8 cellular contexts compared by ENCODE assay signal in the genomic region with DNA sequence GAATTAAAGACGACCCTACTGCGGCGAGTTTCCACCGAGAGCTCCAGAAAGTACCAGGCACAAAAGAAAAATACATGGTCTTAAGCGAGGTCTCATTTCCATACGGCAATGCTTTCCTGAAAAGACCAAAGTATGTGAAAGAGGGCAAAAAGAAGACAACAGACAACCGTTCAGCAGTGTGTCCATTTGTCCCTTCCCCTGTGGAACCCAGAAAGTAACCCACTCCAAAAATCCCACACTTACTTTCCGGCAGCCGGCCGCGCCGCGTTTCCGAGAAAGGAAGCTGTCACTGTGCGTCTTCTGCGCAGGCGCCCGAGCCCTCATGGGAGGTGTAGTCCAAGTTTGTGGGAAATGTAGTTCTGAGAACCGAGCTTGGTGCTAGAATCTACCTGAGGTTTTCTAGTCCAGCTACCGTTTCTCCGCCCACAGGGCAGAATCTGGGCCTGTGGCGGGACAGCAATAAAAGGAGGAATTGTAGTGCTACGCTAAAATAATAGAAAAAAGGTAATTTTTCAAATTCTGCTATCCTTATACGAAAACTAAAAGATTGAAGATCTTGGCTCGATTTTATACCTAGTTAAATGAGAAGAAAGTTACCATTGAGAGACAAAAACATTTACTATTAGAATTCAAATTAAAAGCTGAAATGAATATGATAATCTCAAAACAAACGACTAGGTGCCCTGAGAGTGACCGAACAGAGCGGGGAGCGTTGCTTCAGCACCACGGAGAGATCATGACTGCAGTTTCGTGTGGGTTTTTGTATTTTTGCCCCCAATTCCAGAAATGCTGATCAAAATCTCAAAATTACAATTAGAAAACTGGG. TPM values are rescaled to one million over a fixed set of nuclear protein-coding genes. Genes with fewer than 3 reads are reported as not detected.
DNase-seq lines count a peak whose midpoint lies in the region; ATAC-seq, FAIRE-seq and TF ChIP-seq lines count a peak whose summit lies in the region.

A gene with protein sequence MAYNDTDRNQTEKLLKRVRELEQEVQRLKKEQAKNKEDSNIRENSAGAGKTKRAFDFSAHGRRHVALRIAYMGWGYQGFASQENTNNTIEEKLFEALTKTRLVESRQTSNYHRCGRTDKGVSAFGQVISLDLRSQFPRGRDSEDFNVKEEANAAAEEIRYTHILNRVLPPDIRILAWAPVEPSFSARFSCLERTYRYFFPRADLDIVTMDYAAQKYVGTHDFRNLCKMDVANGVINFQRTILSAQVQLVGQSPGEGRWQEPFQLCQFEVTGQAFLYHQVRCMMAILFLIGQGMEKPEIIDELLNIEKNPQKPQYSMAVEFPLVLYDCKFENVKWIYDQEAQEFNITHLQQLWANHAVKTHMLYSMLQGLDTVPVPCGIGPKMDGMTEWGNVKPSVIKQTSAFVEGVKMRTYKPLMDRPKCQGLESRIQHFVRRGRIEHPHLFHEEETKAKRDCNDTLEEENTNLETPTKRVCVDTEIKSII (minus strand): TSS at position 280 of the 826 bp plus-strand sequence. CDS start 6,922 bp downstream, outside the sequence.

- H3K4me1 ChIP-seq in heart left ventricle: peaks cover 0 to 31% (median 15%) of the 10 kb centered on the region in 12 donors
- peaks cover 22 to 24% (median 24%) of the 10 kb centered on the region in 4 donors for H3K4me1 ChIP-seq in upper lobe of left lung

- peaks cover 10 to 27% of the 10 kb centered on the region in 2 donors for H3K27me3 Mint-ChIP-seq in T-cell

- H3K36me3 Mint-ChIP-seq in T-cell: peaks cover 18% of the 10 kb centered on the region

- peak; percentile 97 for FAIRE-seq in GM12892 (lab: Jason Lieb, UNC)

- WGBS in adipose tissue, 3 donors: 1 to 3% (median 2%) methylated on average over 31 of the region's 31 CpGs
- WGBS in heart left ventricle, 4 donors: 2 to 5% (median 3%) methylated on average over 31 of the region's 31 CpGs
- 3 to 5% methylated on average over 31 of the region's 31 CpGs for WGBS in upper lobe of left lung, 2 donors

- H3K4me3 Mint-ChIP-seq in T-cell: peak within 1 kb of the TSS; percentile 89 to 95 (median 89)

- H3K27me3 ChIP-seq in heart left ventricle: peaks cover 4 to 32% (median 13%) of the 10 kb centered on the region in 9 donors
- H3K27me3 ChIP-seq in upper lobe of left lung: peaks cover 0 to 16% (median 7%) of the 10 kb centered on the region in 4 donors

- H3K4me3 ChIP-seq in heart left ventricle (peak within 1 kb of the TSS; percentile 54 to 80 (median 66)), upper lobe of left lung (peak within 1 kb of the TSS; percentile 18 to 71 (median 60))

- H3K9me3 ChIP-seq in heart left ventricle: no peaks in the 10 kb centered on the region
- H3K9me3 ChIP-seq in upper lobe of left lung: no peaks in the 10 kb centered on the region

- no peaks in the 10 kb centered on the region for H3K9me3 Mint-ChIP-seq in T-cell

- peaks cover 31 to 48% (median 48%) of the 10 kb centered on the region in 3 donors for H3K4me1 Mint-ChIP-seq in T-cell

- DNase-seq in GM12892 (ENCODE audit: insufficient read length): peak; percentile 71
- peak; percentile 60 for DNase-seq in NCI-H1436 treated with DMSO at 0.1 percent for 48 hours (lab: John Stamatoyannopoulos, UW)
- peak; percentile 68 to 89 (median 82) for DNase-seq in T-cell
- peak; percentile 90 to 96 (median 94) for DNase-seq in heart left ventricle
- peak; percentile 86 to 99 (median 92) for DNase-seq in posterior cingulate gyrus
- DNase-seq in upper lobe of left lung: peak; percentile 92 to 95

- TF ChIP-seq POLR2A in GM12892 (IDR thresholded peaks at IDR 0.05; ENCODE audit: low read depth, low read length): peak; percentile 82
- peak in 1 of 2 donors; percentile 56 for TF ChIP-seq POLR2A in heart left ventricle (IDR thresholded peaks at IDR 0.05)
- TF ChIP-seq POLR2A in upper lobe of left lung (IDR thresholded peaks at IDR 0.05): peak in 3 of 4 donors; percentile 24 to 67 (median 27)

- intact Hi-C loops in heart left ventricle (cut with DNase I): no loop called here
- intact Hi-C loops in posterior cingulate gyrus (cut with DNase I): no loop called here

- TF ChIP-seq CTCF in heart left ventricle (IDR thresholded peaks at IDR 0.05) (no peak), upper lobe of left lung (IDR thresholded peaks at IDR 0.05) (no peak)

- H3K36me3 ChIP-seq in heart left ventricle (peaks cover 0 to 22% (median 14%) of the 10 kb centered on the region in 9 donors), upper lobe of left lung (peaks cover 0 to 16% (median 7%) of the 10 kb centered on the region in 4 donors)

- POLR2A ChIA-PET in T-cell (lab: Charles Lee): interaction anchor here (0.6 to 1.3 kb wide), 5 partner anchors 16 to 367 kb away, joined by 3 to 9 read pairs (median 7); a partner anchor contains a TSS

- peak in 1 of 4 donors; percentile 42 for TF ChIP-seq EP300 in upper lobe of left lung (IDR thresholded peaks at IDR 0.05)

- ATAC-seq in HG02840 (IDR thresholded peaks at IDR 0.05; ENCODE audit: low FRiP score, unreplicated experiment) (peak; percentile 95), T-cell (replicated peaks in 1 of 4) (peak; percentile 89 to 95 (median 92)), heart left ventricle (peak; percentile 93 to 98 (median 96)), upper lobe of left lung (ENCODE audit: low FRiP score in 2 of 2) (peak; percentile 90 to 96)

- H3K27ac ChIP-seq in adipose tissue (ENCODE audit: low read depth, low read length) (peak within 1 kb of the TSS; percentile 68), heart left ventricle (peak within 1 kb of the TSS in 11 of 12 donors; percentile 62 to 93 (median 82)), upper lobe of left lung (peak within 1 kb of the TSS; percentile 70 to 85 (median 82))

- CTCF ChIA-PET in T-cell (lab: Charles Lee): interaction anchor here (0.7 to 1.6 kb wide), 5 partner anchors 15 to 476 kb away, joined by 3 to 20 read pairs (median 5); a partner anchor contains a TSS

- peak within 1 kb of the TSS; percentile 82 to 92 for H3K27ac Mint-ChIP-seq in T-cell

RNA-seq across cellular contexts. Expression of the gene that starts here (rescaled TPM):
- 14.5 TPM for polyA plus RNA-seq in GM12892 (2012; ENCODE audit: missing spikeins)
- total RNA-seq in T-cell (10 to 100 TPM in 3 of 5 donors, 1 to 10 TPM in 2; 5.2 to 14.6 (median 11.5) TPM), heart left ventricle (1 to 10 TPM; 5.4 to 9.4 (median 8.3) TPM), upper lobe of left lung (10 to 100 TPM in 3 of 6 donors, 1 to 10 TPM in 3; 2.6 to 22.5 (median 10.0) TPM)
- polyA plus RNA-seq in adipose tissue (10 to 100 TPM in 1 of 3 donors, 1 to 10 TPM in 2; 8.6 to 12.2 (median 8.9) TPM), heart left ventricle (10 to 100 TPM in 1 of 2 donors, 1 to 10 TPM in 1; 6.6 to 11.0 TPM)

Comparison
In these comparisons a context has a peak if more than half of its experiments do, and no peak if none do; other contexts are left out.
1. Peak in every context shown above with its lines: DNase-seq, ATAC-seq, H3K4me3 ChIP-seq and H3K27ac ChIP-seq.